8 cellular contexts compared by ENCODE assay signal in the genomic region with DNA sequence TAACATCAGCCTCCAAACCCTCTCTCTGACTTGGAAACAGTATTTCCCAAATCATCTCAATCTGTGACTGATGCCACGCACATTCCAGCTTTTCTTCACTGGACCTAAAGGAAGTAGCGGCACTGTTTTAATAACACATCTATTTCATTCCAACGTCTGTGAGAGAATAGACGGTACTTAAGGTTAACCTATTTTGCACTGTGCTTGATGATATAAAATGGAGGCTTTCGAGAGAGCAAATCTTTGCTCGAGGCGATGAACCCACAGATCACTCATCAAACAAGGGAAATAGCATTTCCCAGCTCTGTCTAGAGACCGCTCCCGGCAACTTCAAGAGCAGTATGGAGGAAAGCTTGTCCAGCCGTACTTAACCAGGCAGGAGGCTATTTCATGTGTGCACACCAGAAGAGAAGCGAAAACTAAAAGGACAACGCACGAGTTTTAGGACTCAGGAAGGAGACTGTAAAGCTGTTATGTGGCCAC. TPM values are rescaled to one million over a fixed set of nuclear protein-coding genes. Genes with fewer than 3 reads are reported as not detected.
A peak's percentile ranks its signal among the peaks of the same experiment; 100 is the strongest.
DNase-seq lines count a peak whose midpoint lies in the region; ATAC-seq and TF ChIP-seq lines count a peak whose summit lies in the region.

No MANE protein-coding gene starts in this region.

- no peaks in the 10 kb centered on the region for H3F3A ChIP-seq in Loucy (ENCODE audit: low read depth)

- no peak for ATAC-seq in activated naive CD8-positive, alpha-beta T cell treated with anti-CD3 and anti-CD28 coated beads, Interleukin-2, amount 50 U/mL, for 24 hours
- ATAC-seq in GM18873 (IDR thresholded peaks at IDR 0.05; ENCODE audit: low FRiP score, unreplicated experiment) (no peak), GM19351 (IDR thresholded peaks at IDR 0.05; ENCODE audit: unreplicated experiment) (no peak)

- H3K4me3 Mint-ChIP-seq in activated naive CD8-positive, alpha-beta T cell treated with anti-CD3 and anti-CD28 coated beads, Interleukin-2, amount 50 U/mL, for 24 hours = peak overlapping the region; percentile 98

- peaks cover 67% of the 10 kb centered on the region for H3K79me2 ChIP-seq in Loucy (ENCODE audit: insufficient read depth, low read length)

- peak overlapping the region; percentile 11; the same call in 1 of the 2 replicates for H2AFZ ChIP-seq in Loucy (ENCODE audit: low read length)

- no peaks in the 10 kb centered on the region for H3K27me3 ChIP-seq in Loucy (ENCODE audit: insufficient read depth, low read length, poor library complexity, severe bottlenecking)
- H3K27me3 ChIP-seq in iPS-20b (ENCODE audit: insufficient read depth, low read length) = peaks cover 4% of the 10 kb centered on the region; the same call in 1 of the 2 replicates
- H3K27me3 ChIP-seq in skeletal muscle satellite cell (ENCODE audit: control insufficient read depth, insufficient read depth, low read length) = no peaks in the 10 kb centered on the region

- H3K4me3 ChIP-seq in Loucy (ENCODE audit: low read length, poor library complexity, severe bottlenecking) (peak overlapping the region; percentile 82), iPS-20b (ENCODE audit: low read length) (peak overlapping the region; percentile 71), skeletal muscle satellite cell (ENCODE audit: low read length) (peak overlapping the region; percentile 71)

- no peaks in the 10 kb centered on the region for H3K36me3 Mint-ChIP-seq in activated naive CD8-positive, alpha-beta T cell treated with anti-CD3 and anti-CD28 coated beads, Interleukin-2, amount 50 U/mL, for 24 hours (ENCODE audit: low read depth)

- no peaks in the 10 kb centered on the region for H3K36me3 ChIP-seq in Loucy (ENCODE audit: insufficient read depth, low read length)
- H3K36me3 ChIP-seq in iPS-20b (ENCODE audit: insufficient read depth, low read depth, low read length) = no peaks in the 10 kb centered on the region
- no peaks in the 10 kb centered on the region for H3K36me3 ChIP-seq in skeletal muscle satellite cell (ENCODE audit: insufficient read depth, low read length)

- H3K27ac ChIP-seq in iPS-20b (ENCODE audit: low read length) = peak overlapping the region; percentile 60

- peaks cover 44% of the 10 kb centered on the region for H3K4me1 ChIP-seq in Loucy (ENCODE audit: insufficient read depth, low read length, poor library complexity, severe bottlenecking)
- peaks cover 39% of the 10 kb centered on the region for H3K4me1 ChIP-seq in iPS-20b (ENCODE audit: insufficient read depth, low read length)
- H3K4me1 ChIP-seq in skeletal muscle satellite cell (ENCODE audit: control insufficient read depth, insufficient read depth, low read length) = peaks cover 16% of the 10 kb centered on the region

- no peaks in the 10 kb centered on the region for H3K9me3 Mint-ChIP-seq in activated naive CD8-positive, alpha-beta T cell treated with anti-CD3 and anti-CD28 coated beads, Interleukin-2, amount 50 U/mL, for 24 hours

- H4K20me1 ChIP-seq in Loucy (ENCODE audit: insufficient read depth, low read length, poor library complexity, severe bottlenecking) = peaks cover 56% of the 10 kb centered on the region

- peak overlapping the region; percentile 64 for H3K27ac Mint-ChIP-seq in activated naive CD8-positive, alpha-beta T cell treated with anti-CD3 and anti-CD28 coated beads, Interleukin-2, amount 50 U/mL, for 24 hours

- no peaks in the 10 kb centered on the region for H3K27me3 Mint-ChIP-seq in activated naive CD8-positive, alpha-beta T cell treated with anti-CD3 and anti-CD28 coated beads, Interleukin-2, amount 50 U/mL, for 24 hours

- H3K9ac ChIP-seq in Loucy (ENCODE audit: low read depth, low read length, poor library complexity, severe bottlenecking) (peak overlapping the region; percentile 64), iPS-20b (ENCODE audit: low read depth, low read length) (peak overlapping the region; percentile 64; the same call in 1 of the 2 replicates), skeletal muscle satellite cell (ENCODE audit: low read depth, low read length) (peak overlapping the region; percentile 74)

- peak; percentile 37 for DNase-seq in DMS79 treated with DMSO at 0.1 percent for 48 hours (lab: John Stamatoyannopoulos, UW)
- no peak for DNase-seq in activated naive CD8-positive, alpha-beta T cell treated with anti-CD3 and anti-CD28 coated beads, Interleukin-2, amount 50 U/mL, for 24 hours
- no peak for DNase-seq in stimulated activated CD4-positive, alpha-beta T cell treated with anti-CD3 and anti-CD28 coated beads, Interleukin-4, amount 100 ng/mL, for 1 hour

- H3K4me2 ChIP-seq in Loucy (ENCODE audit: low read depth, low read length, poor library complexity, severe bottlenecking) (peak overlapping the region; percentile 75), skeletal muscle satellite cell (ENCODE audit: low read length) (peak overlapping the region; percentile 76)

- TF ChIP-seq CTCF in Loucy (conservative IDR thresholded peaks at IDR 0.05; ENCODE audit: low read length) = no peak

- no peaks in the 10 kb centered on the region for H3K9me2 ChIP-seq in Loucy (replicated peaks; ENCODE audit: low read depth, low read length)

- H3K9me3 ChIP-seq in Loucy (ENCODE audit: insufficient read depth, low read depth, low read length) = no peaks in the 10 kb centered on the region
- no peaks in the 10 kb centered on the region for H3K9me3 ChIP-seq in iPS-20b (ENCODE audit: insufficient read depth, low read depth, low read length)
- H3K9me3 ChIP-seq in skeletal muscle satellite cell (replicated peaks; ENCODE audit: low read length) = no peaks in the 10 kb centered on the region

- peaks cover 49% of the 10 kb centered on the region for H3K4me1 Mint-ChIP-seq in activated naive CD8-positive, alpha-beta T cell treated with anti-CD3 and anti-CD28 coated beads, Interleukin-2, amount 50 U/mL, for 24 hours

RNA-seq across cellular contexts. Expression of a gene that starts 2.9 kb away (rescaled TPM):
- total RNA-seq in skeletal muscle satellite cell (2012; rRNA removed) = 11.7 and 18.1 TPM in 2 replicates
